ENCODE assay signal across 1 cellular context in the genomic region with DNA sequence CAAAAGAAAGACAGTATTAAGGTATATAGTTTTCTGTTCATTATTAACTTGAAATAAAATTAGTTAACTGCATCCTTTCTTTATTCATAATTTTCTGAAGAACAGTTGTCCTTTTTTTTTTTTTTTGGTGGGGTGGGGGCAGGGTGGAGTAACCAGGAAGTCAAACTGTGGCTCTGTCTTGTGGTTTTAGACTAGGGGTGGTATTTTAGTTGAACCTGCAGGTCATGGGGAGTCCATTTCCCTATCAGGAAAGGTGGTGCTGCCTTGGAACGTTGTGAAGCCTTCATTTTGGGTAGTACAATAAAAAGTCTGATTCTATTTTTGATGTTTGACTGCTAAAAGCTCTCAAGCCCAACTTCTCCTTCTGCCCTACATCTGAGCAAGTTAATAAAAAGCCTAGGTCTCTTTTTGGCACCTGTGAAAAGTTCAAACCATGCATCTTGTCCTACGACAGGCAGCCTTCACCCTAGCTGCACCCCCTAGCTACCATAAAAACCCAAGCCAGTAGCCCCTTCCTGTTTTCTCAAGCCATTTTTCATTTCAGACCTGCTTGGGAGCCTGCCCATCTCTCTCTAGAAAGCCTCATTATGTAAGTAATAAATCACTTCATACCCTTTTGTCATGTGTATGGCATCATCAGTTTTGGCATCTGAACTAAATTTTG.
TF ChIP-seq lines count a peak whose summit lies in the region.

No MANE protein-coding gene starts in this region.

TF ChIP-seq in GM23338, 12 proteins besides CTCF, POLR2A, EP300 and RAD21:
- TF ChIP-seq ETS1 (IDR thresholded peaks at IDR 0.05) (no peak), ZNF462 (CRISPR knock-in tag; IDR thresholded peaks at IDR 0.05) (no peak), POLR2AphosphoS5 (IDR thresholded peaks at IDR 0.05; ENCODE audit: low read depth) (no peak), EZH2 (IDR thresholded peaks at IDR 0.05; ENCODE audit: low read depth, unreplicated experiment) (no peak), EZH2phosphoT487 (IDR thresholded peaks at IDR 0.05; ENCODE audit: unreplicated experiment) (no peak), NANOG (IDR thresholded peaks at IDR 0.05; ENCODE audit: borderline replicate concordance) (no peak), JUNB (IDR thresholded peaks at IDR 0.05; ENCODE audit: unreplicated experiment) (no peak)
